In genomic region chr12:78802593-78802992, GRCh38 we compare ENCODE assay signal across 13 cellular contexts.
DNase-seq lines count a peak whose midpoint lies in the region; ATAC-seq lines count a peak whose summit lies in the region.
"Had no signal": no experiment of that assay in that cellular context is flagged by ENCODE, and none has a peak within 500 bp of the region (broad histone marks: within the 10 kb centered on the region; RNA-seq: fewer than 3 reads in every experiment).

No MANE protein-coding gene starts in this region.

- H3K36me3 Mint-ChIP-seq in activated T-cell treated with anti-CD3 and anti-CD28 coated beads, Interleukin-2, amount 50 U/mL, for 72 hours (ENCODE audit: insufficient read depth in 2 of 2): peaks cover 0 to 1% of the 10 kb centered on the region in 2 donors

- no peaks in the 10 kb centered on the region for H3K4me1 Mint-ChIP-seq in activated T-cell treated with anti-CD3 and anti-CD28 coated beads, Interleukin-2, amount 50 U/mL, for 72 hours (ENCODE audit: low read depth)
- H3K4me1 Mint-ChIP-seq: nephron progenitor cell had no signal

- ATAC-seq in activated T-cell treated with anti-CD3 and anti-CD28 coated beads, Interleukin-2, amount 50 U/mL, for 72 hours (replicated peaks in 1 of 2): no peak
- ATAC-seq in GM19035 (IDR thresholded peaks at IDR 0.05; ENCODE audit: unreplicated experiment): no peak
- ATAC-seq: K562 had no signal

- no peaks in the 10 kb centered on the region for H3K27me3 Mint-ChIP-seq in activated T-cell treated with anti-CD3 and anti-CD28 coated beads, Interleukin-2, amount 50 U/mL, for 72 hours (ENCODE audit: low read depth)

- H3K4me3 Mint-ChIP-seq in activated T-cell treated with anti-CD3 and anti-CD28 coated beads, Interleukin-2, amount 50 U/mL, for 72 hours: no peak overlapping the region
- H3K4me3 Mint-ChIP-seq: nephron progenitor cell had no signal

- no peak overlapping the region for H3K27ac Mint-ChIP-seq in activated T-cell treated with anti-CD3 and anti-CD28 coated beads, Interleukin-2, amount 50 U/mL, for 72 hours
- H3K27ac Mint-ChIP-seq: nephron progenitor cell had no signal

- peaks cover 0 to 5% of the 10 kb centered on the region in 2 donors for H3K9me3 Mint-ChIP-seq in activated T-cell treated with anti-CD3 and anti-CD28 coated beads, Interleukin-2, amount 50 U/mL, for 72 hours
- H3K9me3 Mint-ChIP-seq: nephron progenitor cell had no signal

- DNase-seq in Daoy (ENCODE audit: low read depth) (peak; percentile 74), NCI-H446 treated with DMSO at 0.1 percent for 48 hours (lab: John Stamatoyannopoulos, UW) (peak; percentile 90), dedifferentiated amniotic fluid mesenchymal stem cell (ENCODE audit: extremely low spot score) (peak; percentile 58), renal cortical epithelial cell (ENCODE audit: low read depth) (peak; percentile 32), SW 1271 (lab: John Stamatoyannopoulos, UW) (no peak)
- no peak for DNase-seq in effector CD4-positive, alpha-beta T cell
- no peak for DNase-seq in activated T-cell treated with anti-CD3 and anti-CD28 coated beads, Interleukin-2, amount 50 U/mL, for 72 hours
- DNase-seq: amygdala, kidney, NCI-H2029, nephron progenitor cell had no signal

Comparison
In these comparisons a context has a peak if more than half of its experiments do, and no peak if none do; other contexts are left out.
1. DNase-seq: peak in Daoy (single experiment), NCI-H446 treated with DMSO at 0.1 percent for 48 hours (single experiment), dedifferentiated amniotic fluid mesenchymal stem cell (single experiment) and renal cortical epithelial cell (single experiment); none in SW 1271 (0 of 2), effector CD4-positive, alpha-beta T cell (single experiment) and activated T-cell treated with anti-CD3 and anti-CD28 coated beads, Interleukin-2, amount 50 U/mL, for 72 hours (0 of 2).